9 cellular contexts compared by ENCODE assay signal in genomic region chr11:12803086-12803826, GRCh38.
DNase-seq lines count a peak whose midpoint lies in the region; ATAC-seq and TF ChIP-seq lines count a peak whose summit lies in the region.
"Had no signal": no experiment of that assay in that cellular context is flagged by ENCODE, and none has a peak within 500 bp of the region (broad histone marks: within the 10 kb centered on the region; RNA-seq: fewer than 3 reads in every experiment).

No MANE protein-coding gene starts in this region.

- H3K4me1 Mint-ChIP-seq in GM23338 = peaks cover 87% of the 10 kb centered on the region
- H3K4me1 Mint-ChIP-seq in activated CD8-positive, alpha-beta memory T cell treated with anti-CD3 and anti-CD28 coated beads, Interleukin-2, amount 10 ng/mL, durations not matched to agents 7 days and 5 days = peaks cover 6% of the 10 kb centered on the region
- H3K4me1 Mint-ChIP-seq: activated naive CD4-positive, alpha-beta T cell treated with anti-CD3 and anti-CD28 coated beads, Interleukin-2, amount 50 U/mL, for 24 hours had no signal

- peaks cover 4% of the 10 kb centered on the region; the same call in 1 of the 2 replicates for H4K20me1 ChIP-seq in GM23338 (replicated peaks; ENCODE audit: insufficient read depth)

- H3K9me3 Mint-ChIP-seq in GM23338 = no peaks in the 10 kb centered on the region
- H3K9me3 Mint-ChIP-seq in activated CD8-positive, alpha-beta memory T cell treated with anti-CD3 and anti-CD28 coated beads, Interleukin-2, amount 10 ng/mL, durations not matched to agents 7 days and 5 days (ENCODE audit: low read depth) = no peaks in the 10 kb centered on the region
- H3K9me3 Mint-ChIP-seq: activated naive CD4-positive, alpha-beta T cell treated with anti-CD3 and anti-CD28 coated beads, Interleukin-2, amount 50 U/mL, for 24 hours had no signal

- CTCF ChIA-PET in activated CD8-positive, alpha-beta memory T cell treated with anti-CD3 and anti-CD28 coated beads, Interleukin-2, amount 10 ng/mL, durations not matched to agents 7 days and 5 days (lab: Charles Lee) = interaction anchor here (0.9 kb wide), 1 partner anchor 21 kb away, joined by 3 read pairs; no protein-coding TSS in a partner anchor

- H3K27me3 ChIP-seq in GM23338 (ENCODE audit: insufficient read depth) = no peaks in the 10 kb centered on the region
- H3K27me3 ChIP-seq in WERI-Rb-1 (ENCODE audit: insufficient read depth, low read depth, severe bottlenecking) = no peaks in the 10 kb centered on the region

- ATAC-seq in GM23338 = peak; percentile 9; the same call in 1 of the 3 replicates
- ATAC-seq in activated CD8-positive, alpha-beta memory T cell treated with anti-CD3 and anti-CD28 coated beads, Interleukin-2, amount 10 ng/mL, durations not matched to agents 7 days and 5 days = no peak

- peak overlapping the region; percentile 67 for H3K4me2 ChIP-seq in GM23338

- H3K27ac ChIP-seq in GM23338 (ENCODE audit: low read depth) (peak overlapping the region; percentile 89), WERI-Rb-1 (peak overlapping the region; percentile 88)

- peak overlapping the region; percentile 57 for H3K27ac Mint-ChIP-seq in GM23338
- no peak overlapping the region for H3K27ac Mint-ChIP-seq in activated CD8-positive, alpha-beta memory T cell treated with anti-CD3 and anti-CD28 coated beads, Interleukin-2, amount 10 ng/mL, durations not matched to agents 7 days and 5 days
- H3K27ac Mint-ChIP-seq: activated naive CD4-positive, alpha-beta T cell treated with anti-CD3 and anti-CD28 coated beads, Interleukin-2, amount 50 U/mL, for 24 hours had no signal

- no peaks in the 10 kb centered on the region for H3K9me2 ChIP-seq in GM23338 (ENCODE audit: insufficient read depth)

- H3F3A ChIP-seq in GM23338 (replicated peaks; ENCODE audit: low read depth) = peaks cover 8% of the 10 kb centered on the region; the same call in 1 of the 2 replicates

- H3K4me3 Mint-ChIP-seq in GM23338 = no peak overlapping the region
- H3K4me3 Mint-ChIP-seq in activated CD8-positive, alpha-beta memory T cell treated with anti-CD3 and anti-CD28 coated beads, Interleukin-2, amount 10 ng/mL, durations not matched to agents 7 days and 5 days = no peak overlapping the region
- H3K4me3 Mint-ChIP-seq: activated naive CD4-positive, alpha-beta T cell treated with anti-CD3 and anti-CD28 coated beads, Interleukin-2, amount 50 U/mL, for 24 hours had no signal

- H3K36me3 Mint-ChIP-seq in GM23338 (ENCODE audit: low read depth) = no peaks in the 10 kb centered on the region; the same call in 2 of the 3 replicates
- peaks cover 2% of the 10 kb centered on the region for H3K36me3 Mint-ChIP-seq in activated CD8-positive, alpha-beta memory T cell treated with anti-CD3 and anti-CD28 coated beads, Interleukin-2, amount 10 ng/mL, durations not matched to agents 7 days and 5 days
- H3K36me3 Mint-ChIP-seq: activated naive CD4-positive, alpha-beta T cell treated with anti-CD3 and anti-CD28 coated beads, Interleukin-2, amount 50 U/mL, for 24 hours had no signal

- H3K9me3 ChIP-seq in WERI-Rb-1 (ENCODE audit: severe bottlenecking) = no peaks in the 10 kb centered on the region

- no peak overlapping the region for H2AFZ ChIP-seq in GM23338

- TF ChIP-seq CTCF in GM23338 (conservative IDR thresholded peaks at IDR 0.05; ENCODE audit: low read depth in 2 of 2) = no peak
- TF ChIP-seq CTCF in WERI-Rb-1 (IDR thresholded peaks at IDR 0.05; ENCODE audit: low read depth, low read length) = no peak

- peaks cover 4% of the 10 kb centered on the region for H3K27me3 Mint-ChIP-seq in GM23338 (ENCODE audit: insufficient read depth, low read depth, poor library complexity)
- peaks cover 85% of the 10 kb centered on the region for H3K27me3 Mint-ChIP-seq in activated CD8-positive, alpha-beta memory T cell treated with anti-CD3 and anti-CD28 coated beads, Interleukin-2, amount 10 ng/mL, durations not matched to agents 7 days and 5 days

- H3K36me3 ChIP-seq in GM23338 (ENCODE audit: insufficient read depth) (no peaks in the 10 kb centered on the region), WERI-Rb-1 (no peaks in the 10 kb centered on the region)

- peaks cover 89% of the 10 kb centered on the region for H3K79me2 ChIP-seq in GM23338 (replicated peaks; ENCODE audit: insufficient read depth)

- H3K4me1 ChIP-seq in GM23338 (ENCODE audit: insufficient read depth) = peaks cover 76% of the 10 kb centered on the region

- DNase-seq in GM23338 (ENCODE audit: low spot score) (no peak), WERI-Rb-1 (no peak), foreskin melanocyte (peak; percentile 84), renal cortical epithelial cell (ENCODE audit: low read depth) (peak; percentile 96), mucosa of gallbladder (ENCODE audit: low spot score) (no peak), COR-L47 (lab: John Stamatoyannopoulos, UW) (no peak)
- no peak for DNase-seq in stimulated activated CD4-positive, alpha-beta T cell treated with anti-CD3 and anti-CD28 coated beads, Interleukin-2, amount 100 ng/mL, for 48 hours
- no peak for DNase-seq in activated CD8-positive, alpha-beta memory T cell treated with anti-CD3 and anti-CD28 coated beads, Interleukin-2, amount 10 ng/mL, durations not matched to agents 7 days and 5 days

- H3K4me3 ChIP-seq in GM23338 (no peak overlapping the region), WERI-Rb-1 (ENCODE audit: low read depth, low read length) (no peak overlapping the region)

TF ChIP-seq in GM23338, 12 proteins besides CTCF, POLR2A, EP300 and RAD21 (continues in another document):
- TF ChIP-seq CREB1 (CRISPR knock-in tag; IDR thresholded peaks at IDR 0.05; ENCODE audit: low read depth) (no peak), ETS1 (IDR thresholded peaks at IDR 0.05) (no peak), NANOG (IDR thresholded peaks at IDR 0.05; ENCODE audit: borderline replicate concordance) (no peak), EZH2phosphoT487 (IDR thresholded peaks at IDR 0.05; ENCODE audit: unreplicated experiment) (no peak), REST (IDR thresholded peaks at IDR 0.05; ENCODE audit: unreplicated experiment) (no peak), ZNF331 (CRISPR knock-in tag; IDR thresholded peaks at IDR 0.05; ENCODE audit: low read depth) (no peak), JUNB (IDR thresholded peaks at IDR 0.05; ENCODE audit: unreplicated experiment) (no peak), EZH2 (IDR thresholded peaks at IDR 0.05; ENCODE audit: low read depth, unreplicated experiment) (no peak)

Comparison
In these comparisons a context has a peak if more than half of its experiments do, and no peak if none do; other contexts are left out.
1. DNase-seq: peak in foreskin melanocyte (single experiment) and renal cortical epithelial cell (single experiment); none in GM23338 (single experiment), WERI-Rb-1 (single experiment), stimulated activated CD4-positive, alpha-beta T cell treated with anti-CD3 and anti-CD28 coated beads, Interleukin-2, amount 100 ng/mL, for 48 hours (0 of 2), mucosa of gallbladder (single experiment), activated CD8-positive, alpha-beta memory T cell treated with anti-CD3 and anti-CD28 coated beads, Interleukin-2, amount 10 ng/mL, durations not matched to agents 7 days and 5 days (single experiment) and COR-L47 (single experiment).